23 cellular contexts compared by ENCODE assay signal in genomic region chr14:73478684-73479083, GRCh38. TPM values are rescaled to one million over a fixed set of nuclear protein-coding genes. Genes with fewer than 3 reads are reported as not detected.
DNase-seq lines count a peak whose midpoint lies in the region; ATAC-seq, FAIRE-seq and TF ChIP-seq lines count a peak whose summit lies in the region.
"Had no signal": no experiment of that assay in that cellular context is flagged by ENCODE, and none has a peak within 500 bp of the region (broad histone marks: within the 10 kb centered on the region; RNA-seq: fewer than 3 reads in every experiment).

No MANE protein-coding gene starts in this region.

- no peak overlapping the region for H4K8ac ChIP-seq in neuronal stem cell (ENCODE audit: low read depth, low read length)

- H3K9ac ChIP-seq in HepG2 (ENCODE audit: insufficient read depth, low read depth, low read length) = peak overlapping the region; percentile 44; the same call in 1 of the 2 replicates
- no peak overlapping the region for H3K9ac ChIP-seq in neuronal stem cell (ENCODE audit: low read depth, low read length, poor library complexity)

- H3K9me3 Mint-ChIP-seq in WTC11 = no peaks in the 10 kb centered on the region
- H3K9me3 Mint-ChIP-seq: CD8-positive, alpha-beta T cell; HFFc6 had no signal

- no peak overlapping the region for H2BK15ac ChIP-seq in neuronal stem cell (ENCODE audit: low read length)

- H3K27ac ChIP-seq in HepG2 (ENCODE audit: extremely low read length, insufficient read depth, low read length) = peak overlapping the region; percentile 66
- no peak overlapping the region for H3K27ac ChIP-seq in neuronal stem cell (replicated peaks; ENCODE audit: low read length)
- H3K27ac ChIP-seq in PC-9 = no peak overlapping the region
- H3K27ac ChIP-seq: HL-60 had no signal

- intact Hi-C loops in HepG2 (cut with micrococcal nuclease; ENCODE audit: unreplicated experiment) (no loop called here), PC-9 (cut with micrococcal nuclease; ENCODE audit: unreplicated experiment) (no loop called here)

- H3K4me2 ChIP-seq in HepG2 (ENCODE audit: low read depth, low read length) = peak overlapping the region; percentile 64
- H3K4me2 ChIP-seq in neuronal stem cell (ENCODE audit: insufficient read depth, low read length, poor library complexity, severe bottlenecking) = no peak overlapping the region
- no peak overlapping the region for H3K4me2 ChIP-seq in PC-9

- peak; percentile 78 for FAIRE-seq in HepG2 (lab: Jason Lieb, UNC)
- FAIRE-seq: GM12891 had no signal

- H4K91ac ChIP-seq in neuronal stem cell (ENCODE audit: low read depth, low read length, poor library complexity) = no peak overlapping the region

- H3K27me3 ChIP-seq in HepG2 (ENCODE audit: control insufficient read depth in 1 of 2, insufficient read depth in 2 of 2, low read length in 2 of 2) (no peaks in the 10 kb centered on the region; a peak in 1 of 5 replicates), neuronal stem cell (ENCODE audit: control insufficient read depth in 3 of 3, insufficient read depth in 3 of 3, low read depth in 1 of 3, low read length in 3 of 3) (no peaks in the 10 kb centered on the region), PC-9 (ENCODE audit: insufficient read depth, low read depth) (no peaks in the 10 kb centered on the region)
- H3K27me3 ChIP-seq: BLaER1 treated with 17β-estradiol and CSF1 and Interleukin-3, amounts not matched to agents 10 nM and 100 nM had no signal

- no peak overlapping the region for H3K14ac ChIP-seq in neuronal stem cell (ENCODE audit: low read length)

- no peaks in the 10 kb centered on the region for H3K36me3 ChIP-seq in HepG2 (replicated peaks in 1 of 2; ENCODE audit: control insufficient read depth in 1 of 2, insufficient read depth in 2 of 2, low read length in 2 of 2)
- H3K36me3 ChIP-seq in neuronal stem cell (replicated peaks in 1 of 2; ENCODE audit: control insufficient read depth in 2 of 2, insufficient read depth in 2 of 2, low read length in 2 of 2) = no peaks in the 10 kb centered on the region
- H3K36me3 ChIP-seq in PC-9 (ENCODE audit: low read depth) = no peaks in the 10 kb centered on the region
- H3K36me3 ChIP-seq: BLaER1 treated with 17β-estradiol and CSF1 and Interleukin-3, amounts not matched to agents 10 nM and 100 nM had no signal

- no peaks in the 10 kb centered on the region for H3K79me1 ChIP-seq in neuronal stem cell (ENCODE audit: low read depth, low read length)

- POLR2A ChIA-PET in HepG2 (lab: Yijun Ruan, JAX) = interaction anchor here (0.6 to 3.3 kb wide), 6 partner anchors 12 to 90 kb away, joined by 3 to 20 read pairs (median 6); partner anchors contain the start of genes ACOT1, ACOT2, NUMB and RIOX1
- POLR2A ChIA-PET in WTC11 (lab: Charles Lee) = no interaction called here
- POLR2A ChIA-PET in PC-9 (lab: Charles Lee; ENCODE audit: unreplicated experiment) = no interaction called here

- no peaks in the 10 kb centered on the region for H3K36me3 Mint-ChIP-seq in WTC11
- H3K36me3 Mint-ChIP-seq: CD8-positive, alpha-beta T cell had no signal

- H3K18ac ChIP-seq in neuronal stem cell (ENCODE audit: low read length) = no peak overlapping the region

- in situ Hi-C loops in HepG2 (cut with HindIII; ENCODE audit: extremely low pct_ligation_motif_present, low pct_unique_long_range_greater_than_20kb) = no loop called here

- H3K27me3 Mint-ChIP-seq in WTC11 (ENCODE audit: low read depth) = no peaks in the 10 kb centered on the region
- H3K27me3 Mint-ChIP-seq: B cell had no signal

- H3K27ac Mint-ChIP-seq in WTC11 = no peak overlapping the region
- H3K27ac Mint-ChIP-seq: B cell; CD8-positive, alpha-beta T cell; HFFc6 had no signal

- TF ChIP-seq EP300 in HepG2 (IDR thresholded peaks at IDR 0.05; ENCODE audit: low read depth in 2 of 2, low read length in 2 of 2) (0 out of 4 replicates have a peak, but pooled peaks of 1 of the 2 experiments have one; percentile 30), HepG2 (CRISPR knock-in tag; IDR thresholded peaks at IDR 0.05; ENCODE audit: borderline replicate concordance) (no peak)

- no peak overlapping the region for H2BK120ac ChIP-seq in neuronal stem cell (ENCODE audit: low read depth, low read length)

- peak overlapping the region; percentile 31 for H2AFZ ChIP-seq in HepG2 (ENCODE audit: low read length)
- peak overlapping the region; percentile 2 for H2AFZ ChIP-seq in neuronal stem cell (ENCODE audit: low read length)
- no peak overlapping the region for H2AFZ ChIP-seq in PC-9

- WGBS in HepG2 (ENCODE audit: low lambda C conversion rate) = 2% methylated on average over 11 of the region's 15 CpGs
- WGBS in neuronal stem cell (ENCODE audit: extremely low coverage in 2 of 2, insufficient read length in 2 of 2, insufficient replicate concordance in 1 of 2), 2 donors = no CpG with 5 or more reads among the region's 15 CpGs

- H3K79me2 ChIP-seq in HepG2 (ENCODE audit: insufficient read depth, low read length) = no peaks in the 10 kb centered on the region
- H3K79me2 ChIP-seq in PC-9 (ENCODE audit: low read depth) = no peaks in the 10 kb centered on the region

- no peaks in the 10 kb centered on the region; the same call in 1 of the 2 replicates for H3F3A ChIP-seq in PC-9 (ENCODE audit: insufficient read depth, low read depth)

- no peak overlapping the region for H2BK5ac ChIP-seq in neuronal stem cell (ENCODE audit: low read length)

- no peak for TF ChIP-seq RAD21 in HepG2 (CRISPR knock-in tag; IDR thresholded peaks at IDR 0.05)

- H2AK5ac ChIP-seq in neuronal stem cell (ENCODE audit: low read depth, low read length) = no peak overlapping the region

- BruUV-seq in HepG2 (replicated peaks; lab: Mats Ljungman, UMichigan) (no TSS peak), PC-9 (replicated peaks; lab: Mats Ljungman, UMichigan) (no TSS peak)

- H3K4me3 Mint-ChIP-seq in WTC11 = no peak overlapping the region
- H3K4me3 Mint-ChIP-seq: B cell; CD8-positive, alpha-beta T cell; HFFc6 had no signal

- no peak for TF ChIP-seq POLR2A in HepG2 (IDR thresholded peaks at IDR 0.05; ENCODE audit: insufficient read depth in 1 of 2, low read depth in 2 of 2, low read length in 2 of 2)

- no peaks in the 10 kb centered on the region for H3K9me2 ChIP-seq in PC-9 (ENCODE audit: insufficient read depth)

- TF ChIP-seq CTCF in HepG2 (CRISPR knock-in tag; IDR thresholded peaks at IDR 0.05) (no peak), GM20000 (IDR thresholded peaks at IDR 0.05; ENCODE audit: extremely low read depth, missing control alignments) (no peak), WTC11 (IDR thresholded peaks at IDR 0.05) (no peak), PC-9 (conservative IDR thresholded peaks at IDR 0.05) (no peak)

- H3K4ac ChIP-seq in neuronal stem cell (ENCODE audit: low read length) = no peak overlapping the region

- no peak overlapping the region for H2BK12ac ChIP-seq in neuronal stem cell (ENCODE audit: low read length)

- peak overlapping the region in 2 of 3 experiments; percentile 5 to 37; a peak in 3 of 6 replicates for H3K4me3 ChIP-seq in HepG2 (replicated peaks in 1 of 3; ENCODE audit: insufficient read depth in 1 of 3, low read depth in 2 of 3, low read length in 3 of 3)
- no peak overlapping the region for H3K4me3 ChIP-seq in neuronal stem cell (ENCODE audit: low read length in 2 of 2)
- H3K4me3 ChIP-seq in PC-9 = no peak overlapping the region
- H3K4me3 ChIP-seq: BLaER1 treated with 17β-estradiol and CSF1 and Interleukin-3, amounts not matched to agents 10 nM and 100 nM had no signal

- H4K20me1 ChIP-seq in HepG2 (ENCODE audit: insufficient read depth, low read length) = no peaks in the 10 kb centered on the region
- H4K20me1 ChIP-seq in PC-9 (ENCODE audit: insufficient read depth) = no peaks in the 10 kb centered on the region
- H4K20me1 ChIP-seq: BLaER1 treated with 17β-estradiol and CSF1 and Interleukin-3, amounts not matched to agents 10 nM and 100 nM had no signal

- H3K4me1 ChIP-seq in HepG2 (ENCODE audit: insufficient read depth, low read length) (peaks cover 20% of the 10 kb centered on the region), neuronal stem cell (ENCODE audit: control insufficient read depth in 2 of 2, insufficient read depth in 1 of 2, low read depth in 1 of 2, low read length in 2 of 2) (peaks cover 0 to 4% of the 10 kb centered on the region in 2 donors), PC-9 (replicated peaks; ENCODE audit: insufficient read depth) (no peaks in the 10 kb centered on the region)

- DNase-seq in amniotic epithelial cell (ENCODE audit: low read depth) = peak; percentile 87
- peak; percentile 83 for DNase-seq in HepG2 (ENCODE audit: low spot score)
- no peak for DNase-seq in neuronal stem cell (ENCODE audit: low spot score)
- no peak for DNase-seq in GM20000 (ENCODE audit: low spot score)
- no peak for DNase-seq in WTC11 (ENCODE audit: low spot score)
- DNase-seq in PC-9 = no peak
- DNase-seq: CD8-positive, alpha-beta T cell; DMS 273 treated with DMSO at 0.1 percent for 48 hours; DMS53; DND-41; EL; GOT3; H7; HFFc6; IMR-90; KBM-7 had no signal

- 0 out of 2 replicates have a peak, but pooled peaks cover 3% of the 10 kb centered on the region for H3K4me1 Mint-ChIP-seq in WTC11
- H3K4me1 Mint-ChIP-seq: B cell had no signal

- H3K9me3 ChIP-seq in HepG2 (ENCODE audit: low read length) = no peaks in the 10 kb centered on the region
- no peaks in the 10 kb centered on the region for H3K9me3 ChIP-seq in neuronal stem cell (replicated peaks in 1 of 2; ENCODE audit: control insufficient read depth in 2 of 2, insufficient read depth in 1 of 2, low read depth in 1 of 2, low read length in 2 of 2)
- H3K9me3 ChIP-seq in PC-9 (ENCODE audit: insufficient read depth, low read depth) = no peaks in the 10 kb centered on the region
- H3K9me3 ChIP-seq: BLaER1 treated with 17β-estradiol and CSF1 and Interleukin-3, amounts not matched to agents 10 nM and 100 nM had no signal

- H3K23ac ChIP-seq in neuronal stem cell (ENCODE audit: low read depth, low read length, poor library complexity) = no peak overlapping the region

- CTCF ChIA-PET in HepG2 (lab: Yijun Ruan, JAX; ENCODE audit: low intra/inter-chr PET ratio, low total read pairs) (no interaction called here), WTC11 (lab: Charles Lee) (no interaction called here), PC-9 (lab: Charles Lee) (no interaction called here)

- peak; percentile 93 for ATAC-seq in HepG2
- ATAC-seq in WTC11 = no peak
- ATAC-seq: CD8-positive, alpha-beta T cell; HCT116 had no signal

RNA-seq across cellular contexts. Expression of gene RIOX1, which starts 12.0 kb away (rescaled TPM):
- 15.0 and 15.9 TPM in 2 replicates for total RNA-seq in HepG2 (2016; rRNA removed; fragmentation: Illumina TruSeq; extraction: Trizol)
- total RNA-seq in HepG2 (2016; cell fraction: cytosol; rRNA removed; fragmentation: Illumina TruSeq; extraction: Trizol; ENCODE audit: low read depth) = 1.1 and 1.4 TPM in 2 replicates
- 14.6 and 15.0 TPM in 2 replicates for total RNA-seq in HepG2 (2016; cell fraction: insoluble cytoplasmic fraction; rRNA removed; fragmentation: Illumina TruSeq; extraction: Trizol)
- total RNA-seq in HepG2 (2016; cell fraction: membrane; rRNA removed; fragmentation: Illumina TruSeq; extraction: Trizol) = 4.5 and 4.9 TPM in 2 replicates
- 6.9 and 8.2 TPM in 2 replicates for total RNA-seq in HepG2 (2016; cell fraction: nucleus; rRNA removed; fragmentation: Illumina TruSeq; extraction: Trizol)
- polyA plus RNA-seq in HepG2 (2011; rRNA removed) = 4.5 and 6.4 TPM in 2 replicates
- polyA plus RNA-seq in HepG2 (2011; cell fraction: cytosol; rRNA removed) = 5.1 and 5.6 TPM in 2 replicates
- 6.1 and 6.4 TPM in 2 replicates for polyA plus RNA-seq in HepG2 (2011; cell fraction: nucleus; rRNA removed)
- polyA plus RNA-seq in HepG2 (2012) = 3.6 and 4.5 TPM in 2 replicates
- 0.70 and 0.74 TPM in 2 replicates for polyA plus RNA-seq in HepG2 (2016; cell fraction: cytosol; fragmentation: Illumina TruSeq; extraction: Trizol; ENCODE audit: low read depth)
- 14.9 and 15.5 TPM in 2 replicates for polyA plus RNA-seq in HepG2 (2016; cell fraction: insoluble cytoplasmic fraction; fragmentation: Illumina TruSeq; extraction: Trizol; ENCODE audit: low read depth)
- 1.9 and 2.0 TPM in 2 replicates for polyA plus RNA-seq in HepG2 (2016; cell fraction: membrane; fragmentation: Illumina TruSeq; extraction: Trizol; ENCODE audit: low read depth)
- polyA plus RNA-seq in HepG2 (2016; cell fraction: nucleus; fragmentation: Illumina TruSeq; extraction: Trizol; ENCODE audit: insufficient read depth, low read depth) = 8.8 and 10.1 TPM in 2 replicates
- polyA minus RNA-seq in HepG2 (2011; rRNA and poly(A)+ RNA removed; ENCODE audit: low replicate concordance) = 12.5 and 31.8 TPM in 2 replicates
- polyA minus RNA-seq in HepG2 (2011; cell fraction: cytosol; rRNA and poly(A)+ RNA removed) = 5.6 and 5.8 TPM in 2 replicates
- 10.3 and 10.8 TPM in 2 replicates for polyA minus RNA-seq in HepG2 (2011; cell fraction: nucleus; rRNA and poly(A)+ RNA removed)
- polyA plus RNA-seq in neuronal stem cell (2013, experiment 1 of 2) = 12.3 TPM
- polyA plus RNA-seq in neuronal stem cell (2013, experiment 2 of 2) = 11.9 TPM
- 27.1 to 29.3 TPM (median 28.0 TPM) in 3 replicates for total RNA-seq in WTC11 (2021)
- 9.9 and 10.8 TPM in 2 replicates for total RNA-seq in PC-9 (2021)

RNA-seq across cellular contexts. Expression of gene NUMB, which starts 20.3 kb away (rescaled TPM):
- total RNA-seq in HepG2 (2016; rRNA removed; fragmentation: Illumina TruSeq; extraction: Trizol) (20.3 and 27.7 TPM in 2 replicates), WTC11 (2021) (42.0 to 54.0 TPM (median 53.8 TPM) in 3 replicates), PC-9 (2021) (59.2 and 64.5 TPM in 2 replicates)
- total RNA-seq in HepG2 (2016; cell fraction: cytosol; rRNA removed; fragmentation: Illumina TruSeq; extraction: Trizol; ENCODE audit: low read depth) = 5.7 and 8.8 TPM in 2 replicates
- total RNA-seq in HepG2 (2016; cell fraction: insoluble cytoplasmic fraction; rRNA removed; fragmentation: Illumina TruSeq; extraction: Trizol) = 22.2 and 31.9 TPM in 2 replicates
- 14.7 and 15.0 TPM in 2 replicates for total RNA-seq in HepG2 (2016; cell fraction: membrane; rRNA removed; fragmentation: Illumina TruSeq; extraction: Trizol)
- 34.7 and 36.8 TPM in 2 replicates for total RNA-seq in HepG2 (2016; cell fraction: nucleus; rRNA removed; fragmentation: Illumina TruSeq; extraction: Trizol)
- 71.1 and 77.1 TPM in 2 replicates for polyA plus RNA-seq in HepG2 (2011; rRNA removed)
- polyA plus RNA-seq in HepG2 (2011; cell fraction: cytosol; rRNA removed) = 46.5 and 51.7 TPM in 2 replicates
- polyA plus RNA-seq in HepG2 (2011; cell fraction: nucleus; rRNA removed) = 87.4 and 94.3 TPM in 2 replicates
- polyA plus RNA-seq in HepG2 (2012) = 32.2 and 36.9 TPM in 2 replicates
- 2.7 and 3.2 TPM in 2 replicates for polyA plus RNA-seq in HepG2 (2016; cell fraction: cytosol; fragmentation: Illumina TruSeq; extraction: Trizol; ENCODE audit: low read depth)
- 41.7 and 43.4 TPM in 2 replicates for polyA plus RNA-seq in HepG2 (2016; cell fraction: insoluble cytoplasmic fraction; fragmentation: Illumina TruSeq; extraction: Trizol; ENCODE audit: low read depth)
- 9.9 and 10.5 TPM in 2 replicates for polyA plus RNA-seq in HepG2 (2016; cell fraction: membrane; fragmentation: Illumina TruSeq; extraction: Trizol; ENCODE audit: low read depth)
- polyA plus RNA-seq in HepG2 (2016; cell fraction: nucleus; fragmentation: Illumina TruSeq; extraction: Trizol; ENCODE audit: insufficient read depth, low read depth) = 52.2 and 60.2 TPM in 2 replicates
- polyA minus RNA-seq in HepG2 (2011; rRNA and poly(A)+ RNA removed; ENCODE audit: low replicate concordance) = 149 and 174 TPM in 2 replicates
- polyA minus RNA-seq in HepG2 (2011; cell fraction: cytosol; rRNA and poly(A)+ RNA removed) = 41.3 and 51.9 TPM in 2 replicates
- 101 and 107 TPM in 2 replicates for polyA minus RNA-seq in HepG2 (2011; cell fraction: nucleus; rRNA and poly(A)+ RNA removed)
- polyA plus RNA-seq in neuronal stem cell (2013, experiment 1 of 2) = 48.3 TPM
- polyA plus RNA-seq in neuronal stem cell (2013, experiment 2 of 2) = 51.9 TPM

RNA-seq across cellular contexts. Expression of gene ACOT1, which starts 58.3 kb away (rescaled TPM):
- 38.2 and 40.4 TPM in 2 replicates for total RNA-seq in HepG2 (2016; rRNA removed; fragmentation: Illumina TruSeq; extraction: Trizol)
- total RNA-seq in HepG2 (2016; cell fraction: cytosol; rRNA removed; fragmentation: Illumina TruSeq; extraction: Trizol; ENCODE audit: low read depth) = 4.1 and 5.2 TPM in 2 replicates
- 36.2 and 38.3 TPM in 2 replicates for total RNA-seq in HepG2 (2016; cell fraction: insoluble cytoplasmic fraction; rRNA removed; fragmentation: Illumina TruSeq; extraction: Trizol)
- total RNA-seq in HepG2 (2016; cell fraction: membrane; rRNA removed; fragmentation: Illumina TruSeq; extraction: Trizol) = 7.6 and 9.3 TPM in 2 replicates
- total RNA-seq in HepG2 (2016; cell fraction: nucleus; rRNA removed; fragmentation: Illumina TruSeq; extraction: Trizol) = 21.0 and 22.0 TPM in 2 replicates
- 24.3 and 31.6 TPM in 2 replicates for polyA plus RNA-seq in HepG2 (2011; rRNA removed)
- 33.0 and 37.5 TPM in 2 replicates for polyA plus RNA-seq in HepG2 (2011; cell fraction: cytosol; rRNA removed)
- polyA plus RNA-seq in HepG2 (2011; cell fraction: nucleus; rRNA removed) = 18.0 and 23.9 TPM in 2 replicates
- polyA plus RNA-seq in HepG2 (2012) = 14.1 and 23.5 TPM in 2 replicates
- polyA plus RNA-seq in HepG2 (2016; cell fraction: cytosol; fragmentation: Illumina TruSeq; extraction: Trizol; ENCODE audit: low read depth) = 3.5 and 4.3 TPM in 2 replicates
- 37.7 and 41.3 TPM in 2 replicates for polyA plus RNA-seq in HepG2 (2016; cell fraction: insoluble cytoplasmic fraction; fragmentation: Illumina TruSeq; extraction: Trizol; ENCODE audit: low read depth)
- 5.2 and 5.5 TPM in 2 replicates for polyA plus RNA-seq in HepG2 (2016; cell fraction: membrane; fragmentation: Illumina TruSeq; extraction: Trizol; ENCODE audit: low read depth)
- polyA plus RNA-seq in HepG2 (2016; cell fraction: nucleus; fragmentation: Illumina TruSeq; extraction: Trizol; ENCODE audit: insufficient read depth, low read depth) = 23.5 and 24.3 TPM in 2 replicates
- 4.5 and 25.4 TPM in 2 replicates for polyA minus RNA-seq in HepG2 (2011; rRNA and poly(A)+ RNA removed; ENCODE audit: low replicate concordance)
- 12.0 and 13.8 TPM in 2 replicates for polyA minus RNA-seq in HepG2 (2011; cell fraction: cytosol; rRNA and poly(A)+ RNA removed)
- polyA minus RNA-seq in HepG2 (2011; cell fraction: nucleus; rRNA and poly(A)+ RNA removed) = 9.9 and 15.3 TPM in 2 replicates
- 1.0 TPM for polyA plus RNA-seq in neuronal stem cell (2013, experiment 1 of 2)
- polyA plus RNA-seq in neuronal stem cell (2013, experiment 2 of 2) = 1.3 TPM
- total RNA-seq in WTC11 (2021) = 3.0 to 4.6 TPM (median 4.6 TPM) in 3 replicates
- total RNA-seq in PC-9 (2021) = 2.2 and 3.6 TPM in 2 replicates
- total RNA-seq: G401, HT1080 had no signal

Comparison
In these comparisons a context has a peak if more than half of its experiments do, and no peak if none do; other contexts are left out.
1. DNase-seq: peak in amniotic epithelial cell (single experiment) and HepG2 (single experiment); none in neuronal stem cell (single experiment), GM20000 (single experiment), WTC11 (single experiment) and PC-9 (0 of 2).
2. H3K4me3 ChIP-seq: peak in HepG2 (2 of 3); none in neuronal stem cell (0 of 2) and PC-9 (single experiment).